21 cellular contexts compared by ENCODE assay signal in genomic region chr2:186517090-186517489, GRCh38. TPM values are rescaled to one million over a fixed set of nuclear protein-coding genes. Genes with fewer than 3 reads are reported as not detected.
DNase-seq lines count a peak whose midpoint lies in the region; ATAC-seq, FAIRE-seq and TF ChIP-seq lines count a peak whose summit lies in the region.
"Had no signal": no experiment of that assay in that cellular context is flagged by ENCODE, and none has a peak within 500 bp of the region (broad histone marks: within the 10 kb centered on the region; RNA-seq: fewer than 3 reads in every experiment).

No MANE protein-coding gene starts in this region.

- H3K4me3 ChIP-seq in K562 (no peak overlapping the region), smooth muscle cell (no peak overlapping the region)
- H3K4me3 ChIP-seq: BLaER1 treated with 17β-estradiol and CSF1 and Interleukin-3, amounts not matched to agents 10 nM and 100 nM; GM23338 had no signal

- no peaks in the 10 kb centered on the region for H3K9me1 ChIP-seq in K562 (ENCODE audit: control insufficient read depth, insufficient read depth, low read length)

- H3K79me2 ChIP-seq in K562 (ENCODE audit: control insufficient read depth, insufficient read depth, low read length): peaks cover under 1% of the 10 kb centered on the region; the same call in 1 of the 3 replicates
- H3K79me2 ChIP-seq in smooth muscle cell (ENCODE audit: low read depth): peaks cover 4% of the 10 kb centered on the region

- no peak for TF ChIP-seq EP300 in K562 (IDR thresholded peaks at IDR 0.05; ENCODE audit: low read length)

- CTCF ChIA-PET in K562 (lab: Yijun Ruan, JAX; ENCODE audit: low intra/inter-chr PET ratio): no interaction called here

- no peak overlapping the region for H3K4me2 ChIP-seq in K562 (ENCODE audit: insufficient read depth, low read length)
- H3K4me2 ChIP-seq in smooth muscle cell: no peak overlapping the region
- H3K4me2 ChIP-seq: GM23338 had no signal

- H3K27ac ChIP-seq in K562 (ENCODE audit: extremely low read depth, low read depth, low read length) (no peak overlapping the region), smooth muscle cell (ENCODE audit: low read depth) (peak overlapping the region; percentile 18)
- H3K27ac ChIP-seq: BLaER1 treated with 17β-estradiol and CSF1 and Interleukin-3, amounts not matched to agents 10 nM and 100 nM had no signal

- TF ChIP-seq POLR2A in K562 (conservative IDR thresholded peaks at IDR 0.05): no peak

- H3K27me3 Mint-ChIP-seq in activated T-cell treated with anti-CD3 and anti-CD28 coated beads, Interleukin-2, amount 50 U/mL, for 72 hours (ENCODE audit: low read depth): no peaks in the 10 kb centered on the region
- H3K27me3 Mint-ChIP-seq: B cell; CD8-positive, alpha-beta memory T cell had no signal

- H3K4me1 ChIP-seq in K562 (replicated peaks in 1 of 2; ENCODE audit: control insufficient read depth in 2 of 2, insufficient read depth in 2 of 2, low read length in 2 of 2) (no peaks in the 10 kb centered on the region), smooth muscle cell (ENCODE audit: low read depth) (peaks cover 11% of the 10 kb centered on the region)

- POLR2A ChIA-PET in K562 (lab: Yijun Ruan, JAX): interaction anchor here (1.1 kb wide), 1 partner anchor 10 kb away, joined by 5 read pairs; no protein-coding TSS in a partner anchor

- no peaks in the 10 kb centered on the region for H3K4me1 Mint-ChIP-seq in activated T-cell treated with anti-CD3 and anti-CD28 coated beads, Interleukin-2, amount 50 U/mL, for 72 hours (ENCODE audit: low read depth)

- intact Hi-C loops in K562 (cut with micrococcal nuclease): no loop called here

- no peak for TF ChIP-seq RAD21 in K562 (CRISPR knock-in tag; conservative IDR thresholded peaks at IDR 0.05 in 1 of 2, IDR thresholded peaks at IDR 0.05 in 1 of 2)

- H3K27me3 ChIP-seq in K562 (ENCODE audit: control insufficient read depth in 2 of 2, insufficient read depth in 2 of 2, low read length in 2 of 2) (no peaks in the 10 kb centered on the region), smooth muscle cell (ENCODE audit: low read depth) (no peaks in the 10 kb centered on the region)
- H3K27me3 ChIP-seq: BLaER1 treated with 17β-estradiol and CSF1 and Interleukin-3, amounts not matched to agents 10 nM and 100 nM had no signal

- no peaks in the 10 kb centered on the region for H3F3A ChIP-seq in smooth muscle cell (ENCODE audit: low read depth)

- no peak for ATAC-seq in activated T-cell treated with anti-CD3 and anti-CD28 coated beads, Interleukin-2, amount 50 U/mL, for 72 hours (replicated peaks in 1 of 2)
- no peak for ATAC-seq in K562
- ATAC-seq: GM23338 had no signal

- DNase-seq in activated T-cell treated with anti-CD3 and anti-CD28 coated beads, Interleukin-2, amount 50 U/mL, for 72 hours: no peak
- DNase-seq in activated T-cell treated with anti-CD3 and anti-CD28 coated beads, Interleukin-2, amount 50 U/mL, for 48 hours: no peak
- no peak for DNase-seq in GM19239 (ENCODE audit: insufficient read length, low spot score)
- no peak for DNase-seq in K562 (ENCODE audit: extremely low read depth in 1 of 4, low spot score in 3 of 4)
- DNase-seq in smooth muscle cell (lab: John Stamatoyannopoulos, UW; ENCODE audit: unreplicated experiment): no peak
- DNase-seq in retina: no peak
- DNase-seq in epidermal melanocyte (ENCODE audit: insufficient read length, low spot score): no peak
- DNase-seq in NCI-H82 treated with DMSO at 0.1 percent for 48 hours (lab: John Stamatoyannopoulos, UW; ENCODE audit: unreplicated experiment): no peak
- DNase-seq: CD8-positive, alpha-beta memory T cell; COR-L47; DMS 273 treated with DMSO at 0.1 percent for 48 hours; DMS53; DND-41; EL; HCEC 1CT had no signal

- in situ Hi-C loops in K562 (cut with MboI): no loop called here

- H3K36me3 Mint-ChIP-seq in activated T-cell treated with anti-CD3 and anti-CD28 coated beads, Interleukin-2, amount 50 U/mL, for 72 hours (ENCODE audit: insufficient read depth in 2 of 2): peaks cover 4 to 21% of the 10 kb centered on the region in 2 donors

- peaks cover 61% of the 10 kb centered on the region; the same call in 2 of the 3 replicates for H3K36me3 ChIP-seq in K562 (ENCODE audit: control insufficient read depth, insufficient read depth, low read length)
- H3K36me3 ChIP-seq in smooth muscle cell (ENCODE audit: low read depth): peaks cover 4% of the 10 kb centered on the region

- peak overlapping the region; percentile 60 for H3K27ac Mint-ChIP-seq in activated T-cell treated with anti-CD3 and anti-CD28 coated beads, Interleukin-2, amount 50 U/mL, for 72 hours
- H3K27ac Mint-ChIP-seq: B cell, GM23338 had no signal

- H4K20me1 ChIP-seq in K562 (replicated peaks; ENCODE audit: control insufficient read depth, insufficient read depth, low read length) (no peaks in the 10 kb centered on the region), smooth muscle cell (ENCODE audit: low read depth) (no peaks in the 10 kb centered on the region)

- no peaks in the 10 kb centered on the region for H3K9me3 Mint-ChIP-seq in activated T-cell treated with anti-CD3 and anti-CD28 coated beads, Interleukin-2, amount 50 U/mL, for 72 hours
- H3K9me3 Mint-ChIP-seq: CD8-positive, alpha-beta memory T cell; GM23338 had no signal

- FAIRE-seq in GM19239 (lab: Jason Lieb, UNC) (peak; percentile 28), K562 (lab: Jason Lieb, UNC) (no peak)
- FAIRE-seq: GM12891, GM18507, H54 had no signal

- BruUV-seq in K562 (replicated peaks; lab: Mats Ljungman, UMichigan): no TSS peak

- H3K9me3 ChIP-seq in K562 (replicated peaks; ENCODE audit: control insufficient read depth, insufficient read depth, low read depth, low read length) (no peaks in the 10 kb centered on the region), smooth muscle cell (replicated peaks; ENCODE audit: low read depth) (no peaks in the 10 kb centered on the region)
- H3K9me3 ChIP-seq: BLaER1 treated with 17β-estradiol and CSF1 and Interleukin-3, amounts not matched to agents 10 nM and 100 nM had no signal

- H3K9ac ChIP-seq in K562 (ENCODE audit: insufficient read depth in 1 of 2, low read depth in 2 of 2, low read length in 2 of 2) (no peak overlapping the region), smooth muscle cell (ENCODE audit: low read depth) (no peak overlapping the region)
- H3K9ac ChIP-seq: BLaER1 treated with 17β-estradiol and CSF1 and Interleukin-3, amounts not matched to agents 10 nM and 100 nM had no signal

- no peak overlapping the region for H2AFZ ChIP-seq in K562 (ENCODE audit: low read depth, low read length)
- no peak overlapping the region for H2AFZ ChIP-seq in smooth muscle cell (ENCODE audit: low read depth)
- H2AFZ ChIP-seq: GM23338 had no signal

- TF ChIP-seq CTCF in K562 (IDR thresholded peaks at IDR 0.05 in 2 of 3, conservative IDR thresholded peaks at IDR 0.05 in 1 of 3; ENCODE audit: insufficient read depth in 2 of 3, low read depth in 1 of 3, low read length in 3 of 3) (no peak), smooth muscle cell (IDR thresholded peaks at IDR 0.05; ENCODE audit: borderline replicate concordance, insufficient read depth, poor library complexity, severe bottlenecking) (no peak)

- no peak overlapping the region for H3K4me3 Mint-ChIP-seq in activated T-cell treated with anti-CD3 and anti-CD28 coated beads, Interleukin-2, amount 50 U/mL, for 72 hours
- H3K4me3 Mint-ChIP-seq: B cell; CD8-positive, alpha-beta memory T cell; GM23338 had no signal

TF ChIP-seq in K562, 482 proteins besides CTCF, POLR2A, EP300 and RAD21:
- TF ChIP-seq ZNF316 (IDR thresholded peaks at IDR 0.05) (peak; percentile 76), ZNF717 (CRISPR knock-in tag; IDR thresholded peaks at IDR 0.05) (no peak), NCOR1 (IDR thresholded peaks at IDR 0.05) (no peak), C11orf30 (IDR thresholded peaks at IDR 0.05; ENCODE audit: low read depth) (peak; percentile 47; the same call in 1 of the 2 replicates)

RNA-seq across cellular contexts. Expression of gene ZC3H15, which starts 31.0 kb away (rescaled TPM):
- total RNA-seq in activated T-cell treated with anti-CD3 and anti-CD28 coated beads, Interleukin-2, amount 50 U/mL, for 72 hours: 10 to 100 TPM; 71.8 to 76.0 TPM
- total RNA-seq in K562 (2011; cell fraction: chromatin; rRNA removed; ENCODE audit: low replicate concordance): 42.4 and 165 TPM in 2 replicates
- 17.0 and 27.1 TPM in 2 replicates for total RNA-seq in K562 (2011; cell fraction: nucleolus; rRNA removed)
- 58.4 and 78.7 TPM in 2 replicates for total RNA-seq in K562 (2011; cell fraction: nucleoplasm; rRNA removed)
- total RNA-seq in K562 (2014; rRNA removed) (121 and 156 TPM in 2 replicates), K562 (2014; rRNA removed; fragmentation: Illumina TruSeq; extraction: Trizol) (236 and 258 TPM in 2 replicates), K562 (2015; rRNA removed; fragmentation: Illumina TruSeq; extraction: Trizol) (196 and 209 TPM in 2 replicates), K562 (2021) (122 and 132 TPM in 2 replicates), smooth muscle cell (57.1 and 93.8 TPM in 2 replicates)
- polyA plus RNA-seq in K562 (2011; rRNA removed) (145 and 211 TPM in 2 replicates), K562 (2014; fragmentation: Illumina TruSeq; extraction: Trizol) (227 and 286 TPM in 2 replicates), K562 (2014; fragmentation: Nextera tagmentation; extraction: Ambion mirVana) (100 to 1,000 TPM; 182 to 186 TPM), K562 (2014; rRNA removed) (182 and 189 TPM in 2 replicates), smooth muscle cell (67.7 and 86.7 TPM in 2 replicates)
- polyA plus RNA-seq in K562 (2011; cell fraction: cytosol; rRNA removed): 32.2 and 67.4 TPM in 2 replicates
- polyA plus RNA-seq in K562 (2011; cell fraction: nucleus; rRNA removed): 47.3 and 75.8 TPM in 2 replicates
- polyA plus RNA-seq in K562 (2012): 104 and 142 TPM in 2 replicates
- 224 and 232 TPM in 2 replicates for polyA minus RNA-seq in K562 (2011; rRNA and poly(A)+ RNA removed)
- polyA minus RNA-seq in K562 (2011; cell fraction: cytosol; rRNA and poly(A)+ RNA removed): 70.7 and 73.4 TPM in 2 replicates
- polyA minus RNA-seq in K562 (2011; cell fraction: nucleus; rRNA and poly(A)+ RNA removed): 34.3 and 68.2 TPM in 2 replicates
